ENCODE assay signal across 18 cellular contexts in genomic region chr15:101399431-101399830, GRCh38.
"Had no signal": no experiment of that assay in that cellular context is flagged by ENCODE, and none has a peak within 500 bp of the region (broad histone marks: within the 10 kb centered on the region; RNA-seq: fewer than 3 reads in every experiment).

No MANE protein-coding gene starts in this region.

- DNase-seq: Kasumi-1, KG1, MM.1S, NCI-H1092 treated with DMSO at 0.1 percent for 48 hours, NCI-H1436, NCI-H187, NCI-H2029, NCI-H2081 treated with DMSO at 0.1 percent for 48 hours, NCI-H2171, NCI-H226, NCI-H446, NCI-H510A, NCI-H524 treated with DMSO at 0.1 percent for 48 hours, NCI-H69, NCI-H774, Right ventricle myocardium superior, RPMI8226, SIG-M5 had no signal
